ENCODE assay signal across 11 cellular contexts in genomic region chr7:126657599-126658358, GRCh38.
DNase-seq lines count a peak whose midpoint lies in the region; ATAC-seq and TF ChIP-seq lines count a peak whose summit lies in the region.
"Had no signal": no experiment of that assay in that cellular context is flagged by ENCODE, and none has a peak within 500 bp of the region (broad histone marks: within the 10 kb centered on the region; RNA-seq: fewer than 3 reads in every experiment).

No MANE protein-coding gene starts in this region.

- no peaks in the 10 kb centered on the region for H3K4me1 ChIP-seq in lower lobe of right lung

- H3K4me3 ChIP-seq in lower lobe of right lung, result no peak overlapping the region

- DNase-seq in lower lobe of right lung, result no peak
- DNase-seq in EL, result no peak
- DNase-seq in DMS79 treated with DMSO at 0.1 percent for 48 hours (lab: John Stamatoyannopoulos, UW), result no peak
- no peak for DNase-seq in HK-2 (ENCODE audit: unreplicated experiment)
- DNase-seq in amniotic stem cell (lab: John Stamatoyannopoulos, UW), result no peak
- DNase-seq: head of caudate nucleus; stimulated activated CD4-positive, alpha-beta T cell treated with anti-CD3 and anti-CD28 coated beads, Interleukin-4, amount 100 ng/mL, for 1 hour had no signal

- TF ChIP-seq CTCF in lower lobe of right lung (IDR thresholded peaks at IDR 0.05), result no peak

- H3K27me3 ChIP-seq in lower lobe of right lung (ENCODE audit: low read depth), result no peaks in the 10 kb centered on the region

- intact Hi-C loops in lower lobe of right lung (cut with DNase I), result no loop called here

- H3K9me3 ChIP-seq in lower lobe of right lung, result no peaks in the 10 kb centered on the region

- ATAC-seq in GM18909 (IDR thresholded peaks at IDR 0.05; ENCODE audit: poor library complexity, unreplicated experiment) (peak; percentile 85), HG02588 (IDR thresholded peaks at IDR 0.05; ENCODE audit: unreplicated experiment) (peak; percentile 91), HG03469 (IDR thresholded peaks at IDR 0.05; ENCODE audit: unreplicated experiment) (peak; percentile 75), lower lobe of right lung (peak; percentile 58 to 75)
- ATAC-seq: natural killer cell treated with Interleukin-12 subunit alpha and Interleukin-12 subunit beta and Interleukin-15 and Interleukin-18, amount 100 ng/mL, for 72 hours had no signal

- H3K27ac ChIP-seq in lower lobe of right lung, result no peak overlapping the region

- H3K36me3 ChIP-seq in lower lobe of right lung, result no peaks in the 10 kb centered on the region
